30 cellular contexts compared by ENCODE assay signal in genomic region chr12:117881517-117881916, GRCh38.
"Had no signal": no experiment of that assay in that cellular context is flagged by ENCODE, and none has a peak within 500 bp of the region (broad histone marks: within the 10 kb centered on the region; RNA-seq: fewer than 3 reads in every experiment).

No MANE protein-coding gene starts in this region.

- H3K4me3 ChIP-seq: ascending aorta, breast epithelium, cardiac muscle cell, colonic mucosa, esophagus squamous epithelium, gastrocnemius medialis, heart left ventricle had no signal

- DNase-seq: activated CD4-positive, alpha-beta memory T cell treated with anti-CD3 and anti-CD28 coated beads, Interleukin-2, amount 10 ng/mL, durations not matched to agents 7 days and 5 days; activated CD4-positive, alpha-beta T cell treated with anti-CD3 and anti-CD28 coated beads for 1 hour; activated CD4-positive, alpha-beta T cell treated with anti-CD3 and anti-CD28 coated beads for 4 hours; activated CD4-positive, alpha-beta T cell treated with anti-CD3 and anti-CD28 coated beads, Interleukin-2, amount 10 ng/mL, durations not matched to agents 7 days and 5 days; activated CD4-positive, alpha-beta T cell treated with anti-CD3 and anti-CD28 coated beads, Interleukin-2, amount 50 U/mL, for 4 hours; activated CD8-positive, alpha-beta memory T cell treated with anti-CD3 and anti-CD28 coated beads, Interleukin-2, amount 50 U/mL, for 48 hours; activated gamma-delta T cell; activated naive CD4-positive, alpha-beta T cell; activated naive CD4-positive, alpha-beta T cell treated with anti-CD3 and anti-CD28 coated beads, Interleukin-2, amount 10 ng/mL, durations not matched to agents 7 days and 5 days; activated naive CD8-positive, alpha-beta T cell treated with anti-CD3 and anti-CD28 coated beads, Interleukin-2, amount 10 ng/mL, durations not matched to agents 7 days and 5 days; activated T-cell treated with anti-CD3 and anti-CD28 coated beads for 4 hours; activated T-cell treated with anti-CD3 and anti-CD28 coated beads, Interleukin-2, amount 50 U/mL, for 24 hours; activated T-cell treated with anti-CD3 and anti-CD28 coated beads, Interleukin-2, amount 50 U/mL, for 72 hours; central memory CD4-positive, alpha-beta T cell; cerebellar nuclear complex; colonic mucosa; effector CD8-positive, alpha-beta T cell; esophagus squamous epithelium; foreskin fibroblast; gastrocnemius medialis; glutamatergic neuron; heart left ventricle; T-helper 2 cell had no signal

- H3K27me3 ChIP-seq: ascending aorta, colonic mucosa had no signal

- H3K36me3 ChIP-seq: ascending aorta, breast epithelium, cardiac muscle cell, colonic mucosa, esophagus squamous epithelium, gastrocnemius medialis, heart left ventricle had no signal

- ATAC-seq: activated naive CD4-positive, alpha-beta T cell treated with anti-CD3 and anti-CD28 coated beads, Interleukin-2, amount 50 U/mL, for 72 hours; activated T-cell treated with anti-CD3 and anti-CD28 coated beads, Interleukin-2, amount 50 U/mL, for 72 hours; gastrocnemius medialis; heart left ventricle; WTC11 had no signal

- H3K9me3 ChIP-seq: ascending aorta, breast epithelium, colonic mucosa, esophagus squamous epithelium, gastrocnemius medialis, heart left ventricle had no signal

- H3K27ac ChIP-seq: ascending aorta, breast epithelium, cardiac muscle cell, colonic mucosa, epithelial cell of prostate, esophagus squamous epithelium, gastrocnemius medialis, heart left ventricle, VCaP had no signal

- H3K4me1 ChIP-seq: ascending aorta, breast epithelium, colonic mucosa, esophagus squamous epithelium, gastrocnemius medialis, heart left ventricle had no signal
